Comparison of ENCODE assay signal across 9 cellular contexts in genomic region chr1:206967096-206967851, GRCh38. TPM values are rescaled to one million over a fixed set of nuclear protein-coding genes. Genes with fewer than 3 reads are reported as not detected.
DNase-seq lines count a peak whose midpoint lies in the region; ATAC-seq and TF ChIP-seq lines count a peak whose summit lies in the region.
"Had no signal": no experiment of that assay in that cellular context is flagged by ENCODE, and none has a peak within 500 bp of the region (broad histone marks: within the 10 kb centered on the region; RNA-seq: fewer than 3 reads in every experiment).

No MANE protein-coding gene starts in this region.

- no peaks in the 10 kb centered on the region for H3K4me1 ChIP-seq in BE2C

- H3K27me3 ChIP-seq in BE2C: peaks cover 16% of the 10 kb centered on the region

- H3K36me3 ChIP-seq in KOPT-K1 (ENCODE audit: insufficient read depth, low read length) (no peaks in the 10 kb centered on the region), BE2C (no peaks in the 10 kb centered on the region)

- H3K9me3 ChIP-seq in KOPT-K1 (ENCODE audit: insufficient read depth, low read length, poor library complexity, severe bottlenecking) (no peaks in the 10 kb centered on the region), BE2C (no peaks in the 10 kb centered on the region)

- H3K27ac ChIP-seq in KOPT-K1 (ENCODE audit: low read depth, low read length, poor library complexity, severe bottlenecking): peak overlapping the region; percentile 33
- H3K27ac ChIP-seq: epithelial cell of prostate had no signal

- no peak for TF ChIP-seq CTCF in AG10803 (conservative IDR thresholded peaks at IDR 0.05; ENCODE audit: low read length)
- TF ChIP-seq CTCF in choroid plexus epithelial cell (conservative IDR thresholded peaks at IDR 0.05; ENCODE audit: low read depth, low read length): no peak
- TF ChIP-seq CTCF in BE2C (IDR thresholded peaks at IDR 0.05; ENCODE audit: low read depth, low read length): no peak

- peak; percentile 67 for DNase-seq in AG10803 (ENCODE audit: low read depth)
- peak; percentile 46 for DNase-seq in choroid plexus epithelial cell (ENCODE audit: low read depth)
- no peak for DNase-seq in BE2C
- no peak for DNase-seq in NCI-H524 (lab: John Stamatoyannopoulos, UW)
- DNase-seq in stimulated activated CD4-positive, alpha-beta T cell treated with anti-CD3 and anti-CD28 coated beads, Interleukin-4, amount 100 ng/mL, for 1 hour: no peak

- ATAC-seq in GM18907 (IDR thresholded peaks at IDR 0.05; ENCODE audit: unreplicated experiment) (peak; percentile 56), HG02981 (IDR thresholded peaks at IDR 0.05; ENCODE audit: unreplicated experiment) (no peak)

- H3K4me3 ChIP-seq in AG10803 (ENCODE audit: low read length): no peak overlapping the region
- H3K4me3 ChIP-seq in choroid plexus epithelial cell (ENCODE audit: low read depth, low read length): no peak overlapping the region
- H3K4me3 ChIP-seq in BE2C (ENCODE audit: low read depth, low read length): no peak overlapping the region

RNA-seq across cellular contexts. Expression of gene FCAMR, which starts 3.0 kb away (rescaled TPM):
- not detected for polyA plus RNA-seq in BE2C (2012; ENCODE audit: insufficient read depth, insufficient read length, low read depth)

RNA-seq across cellular contexts. Expression of gene PIGR, which starts 21.0 kb away (rescaled TPM):
- polyA plus RNA-seq in BE2C (2012; ENCODE audit: insufficient read depth, insufficient read length, low read depth): not detected

RNA-seq across cellular contexts. Expression of gene FCMR, which starts 45.5 kb away (rescaled TPM):
- polyA plus RNA-seq in BE2C (2012; ENCODE audit: insufficient read depth, insufficient read length, low read depth): 1.0 TPM

Comparison
In these comparisons a context has a peak if more than half of its experiments do, and no peak if none do; other contexts are left out.
1. DNase-seq: peak in AG10803 (single experiment) and choroid plexus epithelial cell (single experiment); none in BE2C (single experiment), NCI-H524 (0 of 2) and stimulated activated CD4-positive, alpha-beta T cell treated with anti-CD3 and anti-CD28 coated beads, Interleukin-4, amount 100 ng/mL, for 1 hour (single experiment).